20 cellular contexts compared by ENCODE assay signal in genomic region chr1:160405331-160405877, GRCh38. TPM values are rescaled to one million over a fixed set of nuclear protein-coding genes. Genes with fewer than 3 reads are reported as not detected.
"Had no signal": no experiment of that assay in that cellular context is flagged by ENCODE, and none has a peak within 500 bp of the region (broad histone marks: within the 10 kb centered on the region; RNA-seq: fewer than 3 reads in every experiment).

No MANE protein-coding gene starts in this region.

- H3K9me3 Mint-ChIP-seq: activated naive CD4-positive, alpha-beta T cell treated with anti-CD3 and anti-CD28 coated beads for 36 hours; activated T-helper 2 cell treated with anti-CD3 and anti-CD28 coated beads, Interferon-gamma antibody, Interleukin-2, Interleukin-4, amounts not matched to agents 10 μg/mL and 5 μg/mL and 100 μg/mL, durations not matched to agents 14 hours and 24 hours and 36 hours; natural killer cell treated with Interleukin-12 subunit alpha and Interleukin-12 subunit beta and Interleukin-15 and Interleukin-18, amount 100 ng/mL, for 72 hours had no signal

- H3K27me3 ChIP-seq: cardiac muscle cell, pancreas had no signal

- H3K4me3 Mint-ChIP-seq: activated naive CD4-positive, alpha-beta T cell treated with anti-CD3 and anti-CD28 coated beads for 36 hours; natural killer cell treated with Interleukin-12 subunit alpha and Interleukin-12 subunit beta and Interleukin-15 and Interleukin-18, amount 100 ng/mL, for 72 hours had no signal

- H3K27ac Mint-ChIP-seq: activated naive CD4-positive, alpha-beta T cell treated with anti-CD3 and anti-CD28 coated beads for 36 hours; activated T-helper 2 cell treated with anti-CD3 and anti-CD28 coated beads, Interferon-gamma antibody, Interleukin-2, Interleukin-4, amounts not matched to agents 10 μg/mL and 5 μg/mL and 100 μg/mL, durations not matched to agents 14 hours and 24 hours and 36 hours; natural killer cell treated with Interleukin-12 subunit alpha and Interleukin-12 subunit beta and Interleukin-15 and Interleukin-18, amount 100 ng/mL, for 72 hours had no signal

- H3K4me3 ChIP-seq: adrenal gland, cardiac muscle cell, esophagus muscularis mucosa, left ventricle myocardium inferior, pancreas, transverse colon had no signal

- H3K4me1 ChIP-seq: adrenal gland, pancreas had no signal

- H3K36me3 ChIP-seq: adrenal gland, cardiac muscle cell, esophagus muscularis mucosa, left ventricle myocardium inferior, pancreas, transverse colon had no signal

- H3K36me3 Mint-ChIP-seq: natural killer cell treated with Interleukin-12 subunit alpha and Interleukin-12 subunit beta and Interleukin-15 and Interleukin-18, amount 100 ng/mL, for 72 hours had no signal

- FAIRE-seq: endometrium, kidney, pancreas had no signal

- H3K9me3 ChIP-seq: adrenal gland, esophagus muscularis mucosa, left ventricle myocardium inferior, pancreas, transverse colon had no signal

- H3K27ac ChIP-seq: adrenal gland, cardiac muscle cell, esophagus muscularis mucosa, left ventricle myocardium inferior, pancreas, transverse colon had no signal

- DNase-seq: activated CD4-positive, alpha-beta T cell treated with anti-CD3 and anti-CD28 coated beads, Interleukin-2, amount 50 U/mL, for 1 hour; activated naive CD4-positive, alpha-beta T cell treated with anti-CD3 and anti-CD28 coated beads for 36 hours; hippocampal formation; kidney; left ventricle myocardium inferior; pancreas; stimulated activated CD4-positive, alpha-beta T cell treated with anti-CD3 and anti-CD28 coated beads, Interleukin-4, amount 100 ng/mL, for 24 hours; stimulated activated naive CD4-positive, alpha-beta T cell treated with Interleukin-2 at 50 U/mL for 16 hours; substantia nigra; transverse colon had no signal

RNA-seq across cellular contexts. Expression of gene VANGL2, which starts 5.0 kb away (rescaled TPM):
- total RNA-seq: activated T-helper 2 cell treated with anti-CD3 and anti-CD28 coated beads, Interferon-gamma antibody, Interleukin-2, Interleukin-4, amounts not matched to agents 10 μg/mL and 5 μg/mL and 100 μg/mL, durations not matched to agents 14 hours and 24 hours and 36 hours; fibroblast of villous mesenchyme; natural killer cell treated with Interleukin-12 subunit alpha and Interleukin-12 subunit beta and Interleukin-15 and Interleukin-18, amount 100 ng/mL, for 72 hours had no signal

RNA-seq across cellular contexts. Expression of gene NHLH1, which starts 38.5 kb away (rescaled TPM):
- total RNA-seq: esophagus muscularis mucosa, fibroblast of villous mesenchyme, glomerular endothelial cell, left ventricle myocardium inferior, mucosa of gallbladder, pancreas, skeletal muscle tissue, transverse colon had no signal
- polyA plus RNA-seq: cardiac muscle cell had no signal
